In genomic region chr6:9620263-9620662, GRCh38 we compare ENCODE assay signal across 1 cellular context.
TF ChIP-seq lines count a peak whose summit lies in the region.

No MANE protein-coding gene starts in this region.

TF ChIP-seq in GM12878, 131 proteins besides CTCF, POLR2A, EP300 and RAD21 (continued from another document):
- TF ChIP-seq TCF7 (IDR thresholded peaks at IDR 0.05; ENCODE audit: borderline replicate concordance), result peak; percentile 60; the same call in 1 of the 2 replicates
